ENCODE assay signal across 5 cellular contexts in the genomic region with DNA sequence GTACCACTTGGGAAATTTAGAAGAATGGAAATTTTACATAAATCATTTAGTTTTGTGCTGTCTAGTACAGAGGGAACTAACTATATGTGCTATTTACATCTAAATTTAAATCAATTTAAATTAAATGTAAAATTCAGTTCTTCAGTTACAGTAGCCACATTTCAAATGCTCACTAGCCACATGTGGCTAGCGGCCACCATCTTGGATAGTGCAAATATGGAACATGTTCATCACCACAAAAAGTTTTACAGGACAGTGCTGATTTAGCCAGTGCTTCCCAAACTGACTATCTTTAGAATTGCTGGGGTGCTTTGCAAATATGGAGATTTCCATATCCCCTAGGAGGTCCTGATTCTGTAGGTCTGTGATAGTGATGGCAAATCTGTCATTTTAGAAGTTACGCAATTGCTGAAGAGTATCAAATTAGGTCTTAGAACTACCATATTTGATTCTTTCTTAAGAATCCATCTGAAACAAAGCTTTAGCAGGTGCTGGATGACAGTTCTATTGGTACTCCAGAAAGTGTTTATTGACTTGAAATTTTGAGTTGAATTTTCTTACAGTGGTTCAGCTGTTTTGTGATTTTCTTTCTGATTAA.
"Had no signal": no experiment of that assay in that cellular context is flagged by ENCODE, and none has a peak within 500 bp of the region (broad histone marks: within the 10 kb centered on the region; RNA-seq: fewer than 3 reads in every experiment).

No MANE protein-coding gene starts in this region.

- H3K9me3 ChIP-seq: HAP-1 had no signal

- H2AFZ ChIP-seq: GM23338 had no signal

- DNase-seq: H7, KG1 had no signal

- H3K4me2 ChIP-seq: GM23338 had no signal

- H3K4me3 ChIP-seq: GM23338, HAP-1 had no signal

- H3K4me1 ChIP-seq: HAP-1 had no signal

- H3K36me3 ChIP-seq: HAP-1 had no signal

- ATAC-seq: GM23338 had no signal

- H3K27ac ChIP-seq: HL-60 had no signal
